ENCODE assay signal across 2 cellular contexts in the genomic region with DNA sequence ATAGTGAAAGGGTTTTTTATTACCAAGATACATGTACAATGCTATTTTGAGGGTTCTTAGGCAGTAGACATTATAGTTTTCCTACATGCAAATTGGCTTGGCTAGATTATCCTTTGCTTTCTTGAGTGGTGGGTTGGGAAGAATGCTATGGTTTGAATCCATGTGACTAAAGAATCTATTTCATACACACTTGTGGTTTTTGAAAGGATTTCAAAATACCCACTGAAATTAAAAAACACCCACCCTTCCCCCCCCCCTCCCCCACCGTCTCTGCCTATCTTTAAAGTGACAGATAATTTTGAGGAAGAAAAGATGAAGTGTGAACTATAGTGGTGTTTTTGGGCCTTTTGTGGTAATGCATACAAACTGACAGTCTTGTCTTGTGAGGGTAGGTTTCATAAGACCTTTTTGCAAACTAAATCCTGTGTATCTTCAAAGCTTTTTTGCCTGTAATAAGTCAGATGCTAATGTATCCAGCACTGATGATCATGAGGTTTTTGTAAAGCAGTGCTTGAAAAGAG.
TF ChIP-seq lines count a peak whose summit lies in the region.

No MANE protein-coding gene starts in this region.

TF ChIP-seq in liver, 16 proteins besides CTCF, POLR2A, EP300 and RAD21 (continued from another document):
- TF ChIP-seq, protein P1, sequence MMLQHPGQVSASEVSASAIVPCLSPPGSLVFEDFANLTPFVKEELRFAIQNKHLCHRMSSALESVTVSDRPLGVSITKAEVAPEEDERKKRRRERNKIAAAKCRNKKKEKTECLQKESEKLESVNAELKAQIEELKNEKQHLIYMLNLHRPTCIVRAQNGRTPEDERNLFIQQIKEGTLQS (IDR thresholded peaks at IDR 0.05) = no peak
- no peak for TF ChIP-seq JUND (IDR thresholded peaks at IDR 0.05)
- no peak for TF ChIP-seq SP1 (IDR thresholded peaks at IDR 0.05)
- TF ChIP-seq NR2F2 (IDR thresholded peaks at IDR 0.05) = no peak
- TF ChIP-seq RXRA (IDR thresholded peaks at IDR 0.05) = no peak
- no peak for TF ChIP-seq HNF4A (conservative IDR thresholded peaks at IDR 0.05)
- TF ChIP-seq TAF1 (conservative IDR thresholded peaks at IDR 0.05) = no peak
- TF ChIP-seq, protein P2, sequence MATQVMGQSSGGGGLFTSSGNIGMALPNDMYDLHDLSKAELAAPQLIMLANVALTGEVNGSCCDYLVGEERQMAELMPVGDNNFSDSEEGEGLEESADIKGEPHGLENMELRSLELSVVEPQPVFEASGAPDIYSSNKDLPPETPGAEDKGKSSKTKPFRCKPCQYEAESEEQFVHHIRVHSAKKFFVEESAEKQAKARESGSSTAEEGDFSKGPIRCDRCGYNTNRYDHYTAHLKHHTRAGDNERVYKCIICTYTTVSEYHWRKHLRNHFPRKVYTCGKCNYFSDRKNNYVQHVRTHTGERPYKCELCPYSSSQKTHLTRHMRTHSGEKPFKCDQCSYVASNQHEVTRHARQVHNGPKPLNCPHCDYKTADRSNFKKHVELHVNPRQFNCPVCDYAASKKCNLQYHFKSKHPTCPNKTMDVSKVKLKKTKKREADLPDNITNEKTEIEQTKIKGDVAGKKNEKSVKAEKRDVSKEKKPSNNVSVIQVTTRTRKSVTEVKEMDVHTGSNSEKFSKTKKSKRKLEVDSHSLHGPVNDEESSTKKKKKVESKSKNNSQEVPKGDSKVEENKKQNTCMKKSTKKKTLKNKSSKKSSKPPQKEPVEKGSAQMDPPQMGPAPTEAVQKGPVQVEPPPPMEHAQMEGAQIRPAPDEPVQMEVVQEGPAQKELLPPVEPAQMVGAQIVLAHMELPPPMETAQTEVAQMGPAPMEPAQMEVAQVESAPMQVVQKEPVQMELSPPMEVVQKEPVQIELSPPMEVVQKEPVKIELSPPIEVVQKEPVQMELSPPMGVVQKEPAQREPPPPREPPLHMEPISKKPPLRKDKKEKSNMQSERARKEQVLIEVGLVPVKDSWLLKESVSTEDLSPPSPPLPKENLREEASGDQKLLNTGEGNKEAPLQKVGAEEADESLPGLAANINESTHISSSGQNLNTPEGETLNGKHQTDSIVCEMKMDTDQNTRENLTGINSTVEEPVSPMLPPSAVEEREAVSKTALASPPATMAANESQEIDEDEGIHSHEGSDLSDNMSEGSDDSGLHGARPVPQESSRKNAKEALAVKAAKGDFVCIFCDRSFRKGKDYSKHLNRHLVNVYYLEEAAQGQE (IDR thresholded peaks at IDR 0.05) = no peak

TF ChIP-seq in HepG2, 621 proteins besides CTCF, POLR2A, EP300 and RAD21 (continued from another document):
- TF ChIP-seq, protein P3, sequence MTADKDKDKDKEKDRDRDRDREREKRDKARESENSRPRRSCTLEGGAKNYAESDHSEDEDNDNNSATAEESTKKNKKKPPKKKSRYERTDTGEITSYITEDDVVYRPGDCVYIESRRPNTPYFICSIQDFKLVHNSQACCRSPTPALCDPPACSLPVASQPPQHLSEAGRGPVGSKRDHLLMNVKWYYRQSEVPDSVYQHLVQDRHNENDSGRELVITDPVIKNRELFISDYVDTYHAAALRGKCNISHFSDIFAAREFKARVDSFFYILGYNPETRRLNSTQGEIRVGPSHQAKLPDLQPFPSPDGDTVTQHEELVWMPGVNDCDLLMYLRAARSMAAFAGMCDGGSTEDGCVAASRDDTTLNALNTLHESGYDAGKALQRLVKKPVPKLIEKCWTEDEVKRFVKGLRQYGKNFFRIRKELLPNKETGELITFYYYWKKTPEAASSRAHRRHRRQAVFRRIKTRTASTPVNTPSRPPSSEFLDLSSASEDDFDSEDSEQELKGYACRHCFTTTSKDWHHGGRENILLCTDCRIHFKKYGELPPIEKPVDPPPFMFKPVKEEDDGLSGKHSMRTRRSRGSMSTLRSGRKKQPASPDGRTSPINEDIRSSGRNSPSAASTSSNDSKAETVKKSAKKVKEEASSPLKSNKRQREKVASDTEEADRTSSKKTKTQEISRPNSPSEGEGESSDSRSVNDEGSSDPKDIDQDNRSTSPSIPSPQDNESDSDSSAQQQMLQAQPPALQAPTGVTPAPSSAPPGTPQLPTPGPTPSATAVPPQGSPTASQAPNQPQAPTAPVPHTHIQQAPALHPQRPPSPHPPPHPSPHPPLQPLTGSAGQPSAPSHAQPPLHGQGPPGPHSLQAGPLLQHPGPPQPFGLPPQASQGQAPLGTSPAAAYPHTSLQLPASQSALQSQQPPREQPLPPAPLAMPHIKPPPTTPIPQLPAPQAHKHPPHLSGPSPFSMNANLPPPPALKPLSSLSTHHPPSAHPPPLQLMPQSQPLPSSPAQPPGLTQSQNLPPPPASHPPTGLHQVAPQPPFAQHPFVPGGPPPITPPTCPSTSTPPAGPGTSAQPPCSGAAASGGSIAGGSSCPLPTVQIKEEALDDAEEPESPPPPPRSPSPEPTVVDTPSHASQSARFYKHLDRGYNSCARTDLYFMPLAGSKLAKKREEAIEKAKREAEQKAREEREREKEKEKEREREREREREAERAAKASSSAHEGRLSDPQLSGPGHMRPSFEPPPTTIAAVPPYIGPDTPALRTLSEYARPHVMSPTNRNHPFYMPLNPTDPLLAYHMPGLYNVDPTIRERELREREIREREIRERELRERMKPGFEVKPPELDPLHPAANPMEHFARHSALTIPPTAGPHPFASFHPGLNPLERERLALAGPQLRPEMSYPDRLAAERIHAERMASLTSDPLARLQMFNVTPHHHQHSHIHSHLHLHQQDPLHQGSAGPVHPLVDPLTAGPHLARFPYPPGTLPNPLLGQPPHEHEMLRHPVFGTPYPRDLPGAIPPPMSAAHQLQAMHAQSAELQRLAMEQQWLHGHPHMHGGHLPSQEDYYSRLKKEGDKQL (CRISPR knock-in tag; IDR thresholded peaks at IDR 0.05; ENCODE audit: low read depth) = no peak
- TF ChIP-seq TEAD3 (CRISPR knock-in tag; optimal IDR thresholded peaks at IDR 0.05; ENCODE audit: borderline replicate concordance) (no peak), TEAD2 (CRISPR knock-in tag; IDR thresholded peaks at IDR 0.05) (no peak), ZNF549 (CRISPR knock-in tag; IDR thresholded peaks at IDR 0.05) (no peak), FIP1L1 (IDR thresholded peaks at IDR 0.05; ENCODE audit: borderline replicate concordance, insufficient read depth, low read depth, low read length) (no peak), ZKSCAN5 (CRISPR knock-in tag; IDR thresholded peaks at IDR 0.05) (no peak), SOX5 (CRISPR knock-in tag; IDR thresholded peaks at IDR 0.05; ENCODE audit: borderline replicate concordance) (no peak), ETV6 (CRISPR knock-in tag; conservative IDR thresholded peaks at IDR 0.05) (no peak), NONO (IDR thresholded peaks at IDR 0.05) (no peak), NONO (CRISPR knock-in tag; conservative IDR thresholded peaks at IDR 0.05) (no peak)
- TF ChIP-seq, protein P4, sequence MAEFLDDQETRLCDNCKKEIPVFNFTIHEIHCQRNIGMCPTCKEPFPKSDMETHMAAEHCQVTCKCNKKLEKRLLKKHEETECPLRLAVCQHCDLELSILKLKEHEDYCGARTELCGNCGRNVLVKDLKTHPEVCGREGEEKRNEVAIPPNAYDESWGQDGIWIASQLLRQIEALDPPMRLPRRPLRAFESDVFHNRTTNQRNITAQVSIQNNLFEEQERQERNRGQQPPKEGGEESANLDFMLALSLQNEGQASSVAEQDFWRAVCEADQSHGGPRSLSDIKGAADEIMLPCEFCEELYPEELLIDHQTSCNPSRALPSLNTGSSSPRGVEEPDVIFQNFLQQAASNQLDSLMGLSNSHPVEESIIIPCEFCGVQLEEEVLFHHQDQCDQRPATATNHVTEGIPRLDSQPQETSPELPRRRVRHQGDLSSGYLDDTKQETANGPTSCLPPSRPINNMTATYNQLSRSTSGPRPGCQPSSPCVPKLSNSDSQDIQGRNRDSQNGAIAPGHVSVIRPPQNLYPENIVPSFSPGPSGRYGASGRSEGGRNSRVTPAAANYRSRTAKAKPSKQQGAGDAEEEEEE (CRISPR knock-in tag; IDR thresholded peaks at IDR 0.05; ENCODE audit: borderline replicate concordance) = no peak
- TF ChIP-seq, protein P5, sequence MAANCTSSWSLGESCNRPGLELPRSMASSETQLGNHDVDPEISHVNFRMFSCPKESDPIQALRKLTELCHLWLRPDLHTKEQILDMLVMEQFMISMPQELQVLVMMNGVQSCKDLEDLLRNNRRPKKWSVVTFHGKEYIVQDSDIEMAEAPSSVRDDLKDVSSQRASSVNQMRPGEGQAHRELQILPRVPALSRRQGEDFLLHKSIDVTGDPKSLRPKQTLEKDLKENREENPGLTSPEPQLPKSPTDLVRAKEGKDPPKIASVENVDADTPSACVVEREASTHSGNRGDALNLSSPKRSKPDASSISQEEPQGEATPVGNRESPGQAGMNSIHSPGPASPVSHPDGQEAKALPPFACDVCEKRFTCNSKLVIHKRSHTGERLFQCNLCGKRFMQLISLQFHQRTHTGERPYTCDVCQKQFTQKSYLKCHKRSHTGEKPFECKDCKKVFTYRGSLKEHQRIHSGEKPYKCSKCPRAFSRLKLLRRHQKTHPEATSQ (CRISPR knock-in tag; IDR thresholded peaks at IDR 0.05; ENCODE audit: borderline replicate concordance) = no peak
- TF ChIP-seq, protein P6, sequence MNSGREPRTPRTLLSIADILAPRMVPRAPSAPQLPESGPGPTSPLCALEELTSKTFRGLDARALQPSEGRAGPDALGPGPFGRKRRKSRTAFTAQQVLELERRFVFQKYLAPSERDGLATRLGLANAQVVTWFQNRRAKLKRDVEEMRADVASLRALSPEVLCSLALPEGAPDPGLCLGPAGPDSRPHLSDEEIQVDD (CRISPR knock-in tag; IDR thresholded peaks at IDR 0.05; ENCODE audit: borderline replicate concordance) = no peak
TF ChIP-seq in HepG2: peak in this region for 0.
